In genomic region chr14:99430491-99430890, GRCh38 we compare ENCODE assay signal across 8 cellular contexts. TPM values are rescaled to one million over a fixed set of nuclear protein-coding genes. Genes with fewer than 3 reads are reported as not detected.
DNase-seq lines count a peak whose midpoint lies in the region; ATAC-seq and TF ChIP-seq lines count a peak whose summit lies in the region.

No MANE protein-coding gene starts in this region.

- H3K27me3 Mint-ChIP-seq in activated T-cell treated with anti-CD3 and anti-CD28 coated beads, Interleukin-2, amount 50 U/mL, for 4 hours (ENCODE audit: low read depth): no peaks in the 10 kb centered on the region
- H3K27me3 Mint-ChIP-seq in MCF 10A (ENCODE audit: insufficient read depth, unreplicated experiment): no peaks in the 10 kb centered on the region
- no peaks in the 10 kb centered on the region for H3K27me3 Mint-ChIP-seq in naive B cell

- ATAC-seq in activated T-cell treated with anti-CD3 and anti-CD28 coated beads, Interleukin-2, amount 50 U/mL, for 4 hours: peak; percentile 53 to 69
- ATAC-seq in naive B cell (ENCODE audit: low read depth in 2 of 2) (peak; percentile 68 to 92), GM18870 (IDR thresholded peaks at IDR 0.05; ENCODE audit: unreplicated experiment) (no peak)

- TF ChIP-seq CTCF in MCF 10A (IDR thresholded peaks at IDR 0.05; ENCODE audit: unreplicated experiment) (no peak), GM13976 (IDR thresholded peaks at IDR 0.05; ENCODE audit: borderline replicate concordance, control extremely low read depth, extremely low read depth, insufficient read depth, missing control alignments) (no peak)

- in situ Hi-C loops in GM13976 (cut with MboI; ENCODE audit: low sequenced_read_pairs, unreplicated experiment): no loop called here

- DNase-seq in activated T-cell treated with anti-CD3 and anti-CD28 coated beads, Interleukin-2, amount 50 U/mL, for 4 hours: no peak
- DNase-seq in activated T-cell treated with anti-CD3 and anti-CD28 coated beads, Interleukin-2, amount 50 U/mL, for 1 hour: no peak
- DNase-seq in HT-29 (ENCODE audit: low spot score) (peak; percentile 70), MCF 10A (ENCODE audit: unreplicated experiment) (peak; percentile 2), naive B cell (peak; percentile 17), GM13976 (ENCODE audit: low spot score) (no peak), GOT3 (lab: John Stamatoyannopoulos, UW) (no peak)

- H3K36me3 Mint-ChIP-seq in activated T-cell treated with anti-CD3 and anti-CD28 coated beads, Interleukin-2, amount 50 U/mL, for 4 hours (ENCODE audit: insufficient read depth): peaks cover 58% of the 10 kb centered on the region
- H3K36me3 Mint-ChIP-seq in MCF 10A (ENCODE audit: insufficient read depth, unreplicated experiment) (peaks cover 25% of the 10 kb centered on the region), naive B cell (peaks cover 14 to 31% of the 10 kb centered on the region in 2 donors)

- H3K27ac Mint-ChIP-seq in MCF 10A (ENCODE audit: low read depth, unreplicated experiment): no peak overlapping the region
- peak overlapping the region in 2 of 6 donors; percentile 30 to 79 for H3K27ac Mint-ChIP-seq in naive B cell

- H3K9me3 Mint-ChIP-seq in activated T-cell treated with anti-CD3 and anti-CD28 coated beads, Interleukin-2, amount 50 U/mL, for 4 hours: peaks cover 10% of the 10 kb centered on the region
- peaks cover 14% of the 10 kb centered on the region for H3K9me3 Mint-ChIP-seq in MCF 10A (ENCODE audit: unreplicated experiment)
- peaks cover 4 to 14% (median 10%) of the 10 kb centered on the region in 7 donors for H3K9me3 Mint-ChIP-seq in naive B cell

- no TSS peak for BruUV-seq in MCF 10A (replicated peaks; lab: Mats Ljungman, UMichigan)

- CTCF ChIA-PET in MCF 10A (lab: Yijun Ruan, JAX): interaction anchor here (1.8 kb wide), 1 partner anchor 14 kb away, joined by 7 read pairs; no protein-coding TSS in a partner anchor

- H3K4me1 Mint-ChIP-seq in activated T-cell treated with anti-CD3 and anti-CD28 coated beads, Interleukin-2, amount 50 U/mL, for 4 hours (ENCODE audit: low read depth): peaks cover 17% of the 10 kb centered on the region
- no peaks in the 10 kb centered on the region for H3K4me1 Mint-ChIP-seq in MCF 10A (ENCODE audit: insufficient read depth, unreplicated experiment)
- H3K4me1 Mint-ChIP-seq in naive B cell: peaks cover 27 to 34% (median 32%) of the 10 kb centered on the region in 3 donors

- POLR2A ChIA-PET in MCF 10A (lab: Yijun Ruan, JAX): no interaction called here

- no peak overlapping the region for H3K4me3 Mint-ChIP-seq in activated T-cell treated with anti-CD3 and anti-CD28 coated beads, Interleukin-2, amount 50 U/mL, for 4 hours
- H3K4me3 Mint-ChIP-seq in MCF 10A (ENCODE audit: unreplicated experiment) (no peak overlapping the region), naive B cell (no peak overlapping the region)

- intact Hi-C loops in MCF 10A (cut with micrococcal nuclease): no loop called here

RNA-seq across cellular contexts. Expression of gene SETD3, which starts 50.2 kb away (rescaled TPM):
- total RNA-seq in activated T-cell treated with anti-CD3 and anti-CD28 coated beads, Interleukin-2, amount 50 U/mL, for 4 hours: 10 to 100 TPM; 51.8 to 58.1 (median 54.8) TPM
- 24.8 and 26.3 TPM in 2 replicates for total RNA-seq in HT-29 (2014; rRNA removed; shearing (Covaris generic))
- total RNA-seq in MCF 10A (2022): 43.9 and 50.6 TPM in 2 replicates
- polyA plus RNA-seq in naive B cell (ENCODE audit: low read depth in 6 of 6): 10 to 100 TPM; 22.4 to 30.8 (median 26.3) TPM

RNA-seq across cellular contexts. Expression of gene CCNK, which starts 50.7 kb away (rescaled TPM):
- total RNA-seq in activated T-cell treated with anti-CD3 and anti-CD28 coated beads, Interleukin-2, amount 50 U/mL, for 4 hours: 100 to 1,000 TPM in 2 of 3 donors, 10 to 100 TPM in 1; 95.9 to 107 (median 104) TPM
- total RNA-seq in HT-29 (2014; rRNA removed; shearing (Covaris generic)): 7.1 and 12.4 TPM in 2 replicates
- 70.4 and 87.7 TPM in 2 replicates for total RNA-seq in MCF 10A (2022)
- polyA plus RNA-seq in naive B cell (ENCODE audit: low read depth in 6 of 6): 10 to 100 TPM; 15.5 to 30.7 (median 23.1) TPM

Comparison
In these comparisons a context has a peak if more than half of its experiments do, and no peak if none do; other contexts are left out.
1. DNase-seq: peak in HT-29 (single experiment), MCF 10A (single experiment) and naive B cell (single experiment); none in activated T-cell treated with anti-CD3 and anti-CD28 coated beads, Interleukin-2, amount 50 U/mL, for 4 hours (single experiment), activated T-cell treated with anti-CD3 and anti-CD28 coated beads, Interleukin-2, amount 50 U/mL, for 1 hour (single experiment), GM13976 (single experiment) and GOT3 (single experiment).